ENCODE assay signal across 9 cellular contexts in genomic region chr1:1647567-1648241, GRCh38. TPM values are rescaled to one million over a fixed set of nuclear protein-coding genes. Genes with fewer than 3 reads are reported as not detected.
DNase-seq lines count a peak whose midpoint lies in the region; ATAC-seq, FAIRE-seq and TF ChIP-seq lines count a peak whose summit lies in the region.
"Not testable (repeated sequence)": the region's sequence is repeated elsewhere in the genome, so short reads cannot be mapped to it uniquely, and the experiment has no call there.
"Had no signal": no experiment of that assay in that cellular context is flagged by ENCODE, and none has a peak within 500 bp of the region (broad histone marks: within the 10 kb centered on the region; RNA-seq: fewer than 3 reads in every experiment).

No MANE protein-coding gene starts in this region.

- H3K79me2 ChIP-seq in astrocyte (ENCODE audit: insufficient read depth, low read length): not testable (repeated sequence)

- H2AFZ ChIP-seq in astrocyte (ENCODE audit: low read depth, low read length): not testable (repeated sequence)

- not testable (repeated sequence) for H3K9me3 ChIP-seq in Peyer's patch; astrocyte (ENCODE audit: insufficient read depth, low read depth, low read length)

- peaks cover 0 to 53% (median 0%) of the 10 kb centered on the region in 3 donors for H3K36me3 ChIP-seq in Peyer's patch
- H3K36me3 ChIP-seq in astrocyte (ENCODE audit: insufficient read depth, low read length): peaks cover 17% of the 10 kb centered on the region

- intact Hi-C loops in activated CD4-positive, alpha-beta T cell treated with anti-CD3 and anti-CD28 coated beads for 36 hours (cut with DNase I, micrococcal nuclease): not testable (repeated sequence)

- H3K27me3 ChIP-seq in Peyer's patch; astrocyte (ENCODE audit: insufficient read depth, low read length): not testable (repeated sequence)

- not testable (repeated sequence) for H3K4me1 Mint-ChIP-seq in activated CD4-positive, alpha-beta T cell treated with anti-CD3 and anti-CD28 coated beads for 36 hours; astrocyte (ENCODE audit: low read depth, unreplicated experiment)

- not testable (repeated sequence) for H3K9me3 Mint-ChIP-seq in activated CD4-positive, alpha-beta T cell treated with anti-CD3 and anti-CD28 coated beads for 36 hours (ENCODE audit: low read depth); astrocyte (ENCODE audit: unreplicated experiment)

- peak overlapping the region; percentile 13 for H3K27ac Mint-ChIP-seq in activated CD4-positive, alpha-beta T cell treated with anti-CD3 and anti-CD28 coated beads for 36 hours
- H3K27ac Mint-ChIP-seq in astrocyte (ENCODE audit: unreplicated experiment): peak overlapping the region; percentile 22

- peak overlapping the region in 3 of 4 donors; percentile 45 to 95 (median 80) for H3K27ac ChIP-seq in Peyer's patch
- H3K27ac ChIP-seq in astrocyte (ENCODE audit: low read depth, low read length): not testable (repeated sequence)

- H3K36me3 Mint-ChIP-seq in activated CD4-positive, alpha-beta T cell treated with anti-CD3 and anti-CD28 coated beads for 36 hours (ENCODE audit: low read depth): peaks cover 43% of the 10 kb centered on the region
- H3K36me3 Mint-ChIP-seq in astrocyte (ENCODE audit: low read depth, unreplicated experiment): peaks cover 21% of the 10 kb centered on the region

- not testable (repeated sequence) for H3K4me3 ChIP-seq in Peyer's patch; astrocyte (ENCODE audit: insufficient read depth, low read depth, low read length)

- H3K27me3 Mint-ChIP-seq in activated CD4-positive, alpha-beta T cell treated with anti-CD3 and anti-CD28 coated beads for 36 hours; astrocyte (ENCODE audit: low read depth, unreplicated experiment): not testable (repeated sequence)

- not testable (repeated sequence) for H3K4me2 ChIP-seq in astrocyte (ENCODE audit: low read length)

- H3K4me1 ChIP-seq in Peyer's patch: peaks cover 0 to 22% (median 0%) of the 10 kb centered on the region in 4 donors
- H3K4me1 ChIP-seq in astrocyte (ENCODE audit: insufficient read depth, low read length): not testable (repeated sequence)

- TF ChIP-seq POLR2A in Peyer's patch (IDR thresholded peaks at IDR 0.05); erythroblast (IDR thresholded peaks at IDR 0.05; ENCODE audit: low read length): not testable (repeated sequence)

- not testable (repeated sequence) for H3K9ac ChIP-seq in astrocyte (ENCODE audit: low read length)

- not testable (repeated sequence) for ATAC-seq in activated CD4-positive, alpha-beta T cell treated with anti-CD3 and anti-CD28 coated beads for 36 hours
- ATAC-seq in left lobe of liver: peak; percentile 38
- ATAC-seq in omental fat pad (ENCODE audit: low FRiP score): peak; percentile 13
- ATAC-seq in stimulated activated naive CD8-positive, alpha-beta T cell treated with anti-CD3 and anti-CD28 coated beads, Interleukin-15, Interleukin-2, amounts not matched to agents 100 U/mL and 50 U/mL, for 24 hours: peak; percentile 30

- not testable (repeated sequence) for H3K4me3 Mint-ChIP-seq in activated CD4-positive, alpha-beta T cell treated with anti-CD3 and anti-CD28 coated beads for 36 hours; astrocyte (ENCODE audit: unreplicated experiment)

- H4K20me1 ChIP-seq in astrocyte (ENCODE audit: insufficient read depth, low read length): not testable (repeated sequence)

- POLR2A ChIA-PET in activated CD4-positive, alpha-beta T cell treated with anti-CD3 and anti-CD28 coated beads for 36 hours (lab: Charles Lee): not testable (repeated sequence)

- peak in 2 of 3 donors; percentile 72 to 74 for DNase-seq in Peyer's patch
- not testable (repeated sequence) for DNase-seq in activated CD4-positive, alpha-beta T cell treated with anti-CD3 and anti-CD28 coated beads for 36 hours; astrocyte (ENCODE audit: low read depth); omental fat pad (ENCODE audit: low spot score); stimulated activated naive CD8-positive, alpha-beta T cell treated with anti-CD3 and anti-CD28 coated beads, Interleukin-15, Interleukin-2, amounts not matched to agents 100 U/mL and 50 U/mL, for 24 hours
- peak; percentile 93 to 95 for DNase-seq in erythroblast (lab: John Stamatoyannopoulos, UW)
- peak; percentile 34 for DNase-seq in left lobe of liver (ENCODE audit: low spot score)

- TF ChIP-seq CTCF in Peyer's patch (IDR thresholded peaks at IDR 0.05); astrocyte (IDR thresholded peaks at IDR 0.05; ENCODE audit: insufficient read depth, low read depth, low read length); omental fat pad (IDR thresholded peaks at IDR 0.05): not testable (repeated sequence)

- not testable (repeated sequence) for FAIRE-seq in astrocyte (lab: Jason Lieb, UNC)

- CTCF ChIA-PET in activated CD4-positive, alpha-beta T cell treated with anti-CD3 and anti-CD28 coated beads for 36 hours (lab: Charles Lee): not testable (repeated sequence)

RNA-seq across cellular contexts. Expression of gene CDK11B, which starts 11.1 kb away (rescaled TPM):
- total RNA-seq in Peyer's patch (100 to 1,000 TPM in 1 of 4 donors, 10 to 100 TPM in 3; 25.7 to 124 (median 40.9) TPM), astrocyte (21.1 and 23.4 TPM in 2 replicates), left lobe of liver (8.7 TPM), omental fat pad (10 to 100 TPM; 16.3 to 25.3 (median 19.2) TPM)
- total RNA-seq in activated CD4-positive, alpha-beta T cell treated with anti-CD3 and anti-CD28 coated beads for 36 hours: 10 to 100 TPM; 36.3 to 38.8 TPM

RNA-seq across cellular contexts. Expression of gene MMP23B, which starts 15.7 kb away (rescaled TPM):
- total RNA-seq in Peyer's patch (1 to 10 TPM; 1.8 to 5.9 (median 4.1) TPM), astrocyte (40.1 and 40.7 TPM in 2 replicates), left lobe of liver (1.6 TPM), omental fat pad (10 to 100 TPM in 3 of 4 donors, 1 to 10 TPM in 1; 9.8 to 61.7 (median 18.5) TPM)
- 1 to 10 TPM in 1 of 2 experiments, under 1 TPM in 1; 0.77 to 1.2 TPM for total RNA-seq in activated CD4-positive, alpha-beta T cell treated with anti-CD3 and anti-CD28 coated beads for 36 hours
- total RNA-seq: H4, HT1080 had no signal

RNA-seq across cellular contexts. Expression of gene MIB2, which starts 32.4 kb away (rescaled TPM):
- total RNA-seq in Peyer's patch (100 to 1,000 TPM in 3 of 4 donors, 10 to 100 TPM in 1; 68.3 to 162 (median 113) TPM), astrocyte (73.6 and 80.1 TPM in 2 replicates), left lobe of liver (65.1 TPM), omental fat pad (10 to 100 TPM; 33.7 to 52.2 (median 40.2) TPM)
- total RNA-seq in activated CD4-positive, alpha-beta T cell treated with anti-CD3 and anti-CD28 coated beads for 36 hours: 10 to 100 TPM; 37.1 TPM

RNA-seq across cellular contexts. Expression of gene SLC35E2B, which starts 44.9 kb away (rescaled TPM):
- 100 to 1,000 TPM in 2 of 4 donors, 10 to 100 TPM in 2; 76.9 to 132 (median 103) TPM for total RNA-seq in Peyer's patch
- total RNA-seq in activated CD4-positive, alpha-beta T cell treated with anti-CD3 and anti-CD28 coated beads for 36 hours: 10 to 100 TPM; 24.2 to 27.6 TPM
- 45.1 and 47.7 TPM in 2 replicates for total RNA-seq in astrocyte
- 18.6 TPM for total RNA-seq in left lobe of liver
- 10 to 100 TPM; 22.1 to 52.9 (median 36.0) TPM for total RNA-seq in omental fat pad

RNA-seq across cellular contexts. Expression of gene FNDC10, which starts 47.8 kb away (rescaled TPM):
- total RNA-seq in Peyer's patch: 1 to 10 TPM; 4.1 to 6.9 (median 5.7) TPM
- 1 to 10 TPM; 1.7 to 1.9 TPM for total RNA-seq in activated CD4-positive, alpha-beta T cell treated with anti-CD3 and anti-CD28 coated beads for 36 hours
- 7.4 and 8.7 TPM in 2 replicates for total RNA-seq in astrocyte
- 0.58 TPM for total RNA-seq in left lobe of liver
- total RNA-seq in omental fat pad: 1 to 10 TPM in 3 of 4 donors, not detected in 1; 1.9 to 2.6 (median 2.2) TPM
